In the genomic region with DNA sequence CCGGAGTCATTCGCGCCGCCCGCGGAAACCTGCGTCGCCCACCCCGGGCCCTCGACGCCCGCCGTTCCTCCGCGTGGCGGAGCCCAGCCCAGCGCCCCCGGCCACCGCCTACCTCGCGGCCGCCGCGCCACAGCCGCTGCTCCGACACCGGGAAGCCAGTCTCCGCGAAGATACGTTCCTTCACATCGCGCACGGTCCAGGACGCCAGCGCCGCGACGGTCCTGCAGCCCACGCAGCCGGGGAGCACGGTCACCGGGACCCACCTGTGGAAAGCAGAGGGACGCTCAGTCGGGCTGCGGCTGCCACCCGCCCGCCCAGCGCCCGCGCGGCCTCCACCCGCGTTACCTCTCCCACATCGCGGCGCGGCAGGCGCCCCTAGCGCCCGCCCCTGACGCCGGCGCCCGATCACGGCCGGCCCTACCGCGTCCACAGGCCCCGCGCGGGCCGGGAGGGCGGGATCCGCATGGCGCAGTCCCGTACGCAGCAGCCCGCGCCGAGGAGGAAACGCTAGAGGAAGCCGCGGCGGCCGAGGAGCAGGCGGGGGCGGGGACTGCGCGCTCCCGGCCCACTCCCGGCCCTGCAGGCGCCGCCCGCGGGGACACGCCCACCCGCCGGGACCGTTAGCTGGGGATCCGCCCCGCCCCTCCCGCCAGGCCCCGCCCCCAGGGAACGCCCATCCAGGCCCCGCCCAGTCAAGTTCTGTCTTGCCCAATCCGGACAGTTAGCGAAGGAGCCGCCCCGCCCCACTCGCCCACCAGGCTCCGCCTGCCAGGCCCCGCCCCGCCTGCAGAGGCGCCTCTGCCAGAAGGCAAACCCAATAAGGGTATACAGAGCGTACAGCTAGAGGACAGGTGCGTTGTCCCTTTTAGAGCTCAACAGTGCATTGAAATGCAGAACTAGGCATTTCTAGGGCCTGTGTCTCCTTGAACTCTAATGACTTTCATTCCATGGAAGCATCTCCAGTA, we compare ENCODE assay signal across 8 cellular contexts. TPM values are rescaled to one million over a fixed set of nuclear protein-coding genes. Genes with fewer than 3 reads are reported as not detected.
A peak's percentile ranks its signal among the peaks of the same experiment; 100 is the strongest.
DNase-seq lines count a peak whose midpoint lies in the region; ATAC-seq and TF ChIP-seq lines count a peak whose summit lies in the region.

No MANE protein-coding gene starts in this region.

- peak; percentile 87 for ATAC-seq in HG03432 (IDR thresholded peaks at IDR 0.05; ENCODE audit: unreplicated experiment)
- ATAC-seq in left lobe of liver: peak; percentile 97

- peak; percentile 78 for TF ChIP-seq POLR2A in GM19193 (IDR thresholded peaks at IDR 0.05; ENCODE audit: extremely low read depth, insufficient read depth, insufficient read length)

- no peak for TF ChIP-seq CTCF in coronary artery (IDR thresholded peaks at IDR 0.05)

- peak overlapping the region; percentile 91 for H3K4me3 ChIP-seq in coronary artery

- DNase-seq in Ammon's horn (ENCODE audit: low spot score) (peak; percentile 97), NCI-H510A treated with DMSO at 0.1 percent for 48 hours (lab: John Stamatoyannopoulos, UW) (peak; percentile 33), coronary artery (ENCODE audit: low spot score) (peak; percentile 98), left lobe of liver (ENCODE audit: low spot score) (peak; percentile 96)
- DNase-seq in activated CD4-positive, alpha-beta T cell treated with anti-CD3 and anti-CD28 coated beads for 48 hours: peak; percentile 97
- DNase-seq in stimulated activated CD4-positive, alpha-beta T cell treated with anti-CD3 and anti-CD28 coated beads, Interleukin-2, amount 100 ng/mL, for 24 hours: peak; percentile 97 to 98

- H3K27ac ChIP-seq in coronary artery: peak overlapping the region; percentile 91 to 96

RNA-seq across cellular contexts. Expression of a gene that starts 58.2 kb away (rescaled TPM):
- 2.0 TPM for total RNA-seq in left lobe of liver

Comparison
In these comparisons a context has a peak if more than half of its experiments do, and no peak if none do; other contexts are left out.
1. Peak in every context shown above with its lines: DNase-seq, ATAC-seq, H3K4me3 ChIP-seq and H3K27ac ChIP-seq.
2. DNase-seq: peak in every context shown above with its lines; median percentile 98 in coronary artery; 98 in stimulated activated CD4-positive, alpha-beta T cell treated with anti-CD3 and anti-CD28 coated beads, Interleukin-2, amount 100 ng/mL, for 24 hours; 97 in Ammon's horn; 97 in activated CD4-positive, alpha-beta T cell treated with anti-CD3 and anti-CD28 coated beads for 48 hours; 96 in left lobe of liver; 33 in NCI-H510A treated with DMSO at 0.1 percent for 48 hours.